ENCODE assay signal across 26 cellular contexts in genomic region chrX:23381688-23382087, GRCh38. TPM values are rescaled to one million over a fixed set of nuclear protein-coding genes. Genes with fewer than 3 reads are reported as not detected.
DNase-seq lines count a peak whose midpoint lies in the region; ATAC-seq and TF ChIP-seq lines count a peak whose summit lies in the region.
"Had no signal": no experiment of that assay in that cellular context is flagged by ENCODE, and none has a peak within 500 bp of the region (broad histone marks: within the 10 kb centered on the region; RNA-seq: fewer than 3 reads in every experiment).

No MANE protein-coding gene starts in this region.

- peaks cover 3% of the 10 kb centered on the region for H3K4me1 Mint-ChIP-seq in T-helper 1 cell treated with Interleukin-12 subunit alpha and Interleukin-12 subunit beta and Interleukin-4 antibody, amounts not matched to agents 30 μg/mL and 1 μg/mL, for 36 hours (ENCODE audit: low read depth)
- peaks cover 42 to 48% of the 10 kb centered on the region in 2 experiments for H3K4me1 Mint-ChIP-seq in H9
- peaks cover 2% of the 10 kb centered on the region for H3K4me1 Mint-ChIP-seq in activated naive CD8-positive, alpha-beta T cell treated with anti-CD3 and anti-CD28 coated beads, Interleukin-2, amount 10 ng/mL, durations not matched to agents 7 days and 5 days
- H3K4me1 Mint-ChIP-seq in natural killer cell treated with Interleukin-12 subunit alpha and Interleukin-12 subunit beta and Interleukin-15 and Interleukin-18, amount 100 ng/mL, for 72 hours (ENCODE audit: low read depth in 2 of 2) = peaks cover 5 to 6% of the 10 kb centered on the region in 2 donors

- no peaks in the 10 kb centered on the region for H3K27me3 ChIP-seq in H9 (ENCODE audit: insufficient read depth, low read length)
- peaks cover 10% of the 10 kb centered on the region; the same call in 1 of the 2 replicates for H3K27me3 ChIP-seq in HAP-1 (ENCODE audit: low read depth)
- H3K27me3 ChIP-seq: gastrocnemius medialis had no signal

- H2BK5ac ChIP-seq in H9 (ENCODE audit: insufficient read length, low read length) = no peak overlapping the region

- no peaks in the 10 kb centered on the region for H3K23me2 ChIP-seq in H9 (ENCODE audit: insufficient read length, low read depth, low read length, poor library complexity, severe bottlenecking)

- no peak overlapping the region for H3K9ac ChIP-seq in H9 (ENCODE audit: extremely low read depth, insufficient read length, low read length)
- H3K9ac ChIP-seq: GM23248 had no signal

- H2BK15ac ChIP-seq in H9 (ENCODE audit: low read depth, low read length) = no peak overlapping the region; the same call in 1 of the 2 replicates

- no peak overlapping the region for H3K23ac ChIP-seq in H9 (ENCODE audit: insufficient read length, low read depth, low read length)

- H3K27ac ChIP-seq in H9 (ENCODE audit: insufficient read length, low read depth, low read length) (no peak overlapping the region), RWPE1 (no peak overlapping the region)
- H3K27ac ChIP-seq: 22Rv1, coronary artery, gastrocnemius medialis, GM23248, PC-9 had no signal

- no peaks in the 10 kb centered on the region for H3K79me1 ChIP-seq in H9 (ENCODE audit: insufficient read depth, low read depth, low read length, poor library complexity, severe bottlenecking)

- peak overlapping the region; percentile 17 for H2AK5ac ChIP-seq in H9 (ENCODE audit: insufficient read length, low read length)

- no peaks in the 10 kb centered on the region for H3K36me3 Mint-ChIP-seq in T-helper 1 cell treated with Interleukin-12 subunit alpha and Interleukin-12 subunit beta and Interleukin-4 antibody, amounts not matched to agents 30 μg/mL and 1 μg/mL, for 36 hours (ENCODE audit: low read depth)
- H3K36me3 Mint-ChIP-seq in H9 (ENCODE audit: insufficient read depth in 1 of 3, low read depth in 3 of 3) = peaks cover 4 to 12% (median 10%) of the 10 kb centered on the region in 3 experiments
- no peaks in the 10 kb centered on the region for H3K36me3 Mint-ChIP-seq in activated naive CD8-positive, alpha-beta T cell treated with anti-CD3 and anti-CD28 coated beads, Interleukin-2, amount 10 ng/mL, durations not matched to agents 7 days and 5 days
- H3K36me3 Mint-ChIP-seq in natural killer cell treated with Interleukin-12 subunit alpha and Interleukin-12 subunit beta and Interleukin-15 and Interleukin-18, amount 100 ng/mL, for 72 hours = no peaks in the 10 kb centered on the region
- H3K36me3 Mint-ChIP-seq: CD4-positive, alpha-beta memory T cell had no signal

- H4K91ac ChIP-seq in H9 (ENCODE audit: insufficient read length, low read depth, low read length) = no peak overlapping the region

- H4K20me1 ChIP-seq in H9 (ENCODE audit: control insufficient read depth, insufficient read depth, insufficient read length) = no peaks in the 10 kb centered on the region

- no peaks in the 10 kb centered on the region for H3K9me3 ChIP-seq in H9 (ENCODE audit: control insufficient read depth, low read depth, low read length)
- no peaks in the 10 kb centered on the region for H3K9me3 ChIP-seq in HAP-1
- H3K9me3 ChIP-seq: gastrocnemius medialis had no signal

- H3K4me2 ChIP-seq in H9 (ENCODE audit: insufficient read depth, insufficient read length, low read length) = no peak overlapping the region
- H3K4me2 ChIP-seq: PC-9 had no signal

- H3T11ph ChIP-seq in H9 (ENCODE audit: low read length) = no peak overlapping the region

- H3K18ac ChIP-seq in H9 (ENCODE audit: insufficient read length, low read depth, low read length) = no peak overlapping the region

- H3K4me3 ChIP-seq in HAP-1 = no peak overlapping the region
- H3K4me3 ChIP-seq: coronary artery, gastrocnemius medialis, GM23248, PC-9 had no signal

- POLR2A ChIA-PET in activated naive CD8-positive, alpha-beta T cell treated with anti-CD3 and anti-CD28 coated beads, Interleukin-2, amount 10 ng/mL, durations not matched to agents 7 days and 5 days (lab: Charles Lee) = no interaction called here
- POLR2A ChIA-PET in RWPE1 (lab: Yijun Ruan, JAX; ENCODE audit: low non-redundant PET) = no interaction called here

- DNase-seq in T-helper 1 cell (no peak), H9 (no peak), HAP-1 (ENCODE audit: low spot score in 2 of 2) (no peak), left cardiac atrium (no peak), RWPE1 (ENCODE audit: low spot score) (no peak)
- no peak for DNase-seq in activated naive CD8-positive, alpha-beta T cell treated with anti-CD3 and anti-CD28 coated beads, Interleukin-2, amount 10 ng/mL, durations not matched to agents 7 days and 5 days
- no peak for DNase-seq in natural killer cell treated with Interleukin-12 subunit alpha and Interleukin-12 subunit beta and Interleukin-15 and Interleukin-18, amount 100 ng/mL, for 72 hours (ENCODE audit: low spot score)
- DNase-seq: activated CD4-positive, alpha-beta T cell treated with anti-CD3 and anti-CD28 coated beads for 48 hours; activated gamma-delta T cell; CD4-positive, alpha-beta memory T cell; DMS153; gastrocnemius medialis; GM23248; hippocampal formation; KG1; NCI-H1436 treated with DMSO at 0.1 percent for 48 hours; PC-9; posterior cingulate gyrus; SHP77; stimulated activated CD4-positive, alpha-beta T cell treated with anti-CD3 and anti-CD28 coated beads, Interleukin-15, amount 100 ng/mL, for 24 hours; substantia nigra; SW 1271 had no signal

- H2BK120ac ChIP-seq in H9 (ENCODE audit: low read depth, low read length, poor library complexity, severe bottlenecking) = no peak overlapping the region

- peak overlapping the region; percentile 56 for H3K4me3 Mint-ChIP-seq in T-helper 1 cell treated with Interleukin-12 subunit alpha and Interleukin-12 subunit beta and Interleukin-4 antibody, amounts not matched to agents 30 μg/mL and 1 μg/mL, for 36 hours
- H3K4me3 Mint-ChIP-seq in H9 = no peak overlapping the region
- H3K4me3 Mint-ChIP-seq in activated naive CD8-positive, alpha-beta T cell treated with anti-CD3 and anti-CD28 coated beads, Interleukin-2, amount 10 ng/mL, durations not matched to agents 7 days and 5 days = peak overlapping the region; percentile 80
- peak overlapping the region; percentile 19 for H3K4me3 Mint-ChIP-seq in natural killer cell treated with Interleukin-12 subunit alpha and Interleukin-12 subunit beta and Interleukin-15 and Interleukin-18, amount 100 ng/mL, for 72 hours
- H3K4me3 Mint-ChIP-seq: neural crest cell had no signal

- intact Hi-C loops in left cardiac atrium (cut with DNase I) = no loop called here

- H3K27me3 Mint-ChIP-seq in T-helper 1 cell treated with Interleukin-12 subunit alpha and Interleukin-12 subunit beta and Interleukin-4 antibody, amounts not matched to agents 30 μg/mL and 1 μg/mL, for 36 hours (ENCODE audit: low read depth) = peaks cover 4% of the 10 kb centered on the region
- H3K27me3 Mint-ChIP-seq in H9 (ENCODE audit: low read depth) = no peaks in the 10 kb centered on the region
- peaks cover 7% of the 10 kb centered on the region for H3K27me3 Mint-ChIP-seq in activated naive CD8-positive, alpha-beta T cell treated with anti-CD3 and anti-CD28 coated beads, Interleukin-2, amount 10 ng/mL, durations not matched to agents 7 days and 5 days
- H3K27me3 Mint-ChIP-seq in natural killer cell treated with Interleukin-12 subunit alpha and Interleukin-12 subunit beta and Interleukin-15 and Interleukin-18, amount 100 ng/mL, for 72 hours = peaks cover 7 to 10% of the 10 kb centered on the region in 2 donors

- TF ChIP-seq CTCF in H9 (conservative IDR thresholded peaks at IDR 0.05) (no peak), RWPE1 (conservative IDR thresholded peaks at IDR 0.05; ENCODE audit: low read depth) (no peak)

- no peak for ATAC-seq in activated naive CD8-positive, alpha-beta T cell treated with anti-CD3 and anti-CD28 coated beads, Interleukin-2, amount 10 ng/mL, durations not matched to agents 7 days and 5 days (ENCODE audit: low read depth)
- ATAC-seq in natural killer cell treated with Interleukin-12 subunit alpha and Interleukin-12 subunit beta and Interleukin-15 and Interleukin-18, amount 100 ng/mL, for 72 hours = no peak
- ATAC-seq in left cardiac atrium = no peak
- ATAC-seq: gastrocnemius medialis had no signal

- H3K4me1 ChIP-seq in H9 (ENCODE audit: insufficient read depth, low read length) (peaks cover 7% of the 10 kb centered on the region; the same call in 1 of the 2 replicates), HAP-1 (peaks cover 12% of the 10 kb centered on the region)
- H3K4me1 ChIP-seq: gastrocnemius medialis had no signal

- H2BK12ac ChIP-seq in H9 (ENCODE audit: insufficient read length, low read depth, low read length) = no peak overlapping the region

- no peak overlapping the region for H2BK20ac ChIP-seq in H9 (ENCODE audit: low read depth, low read length, poor library complexity, severe bottlenecking)

- H3K56ac ChIP-seq in H9 (ENCODE audit: insufficient read length, low read depth, low read length) = no peak overlapping the region

- no peaks in the 10 kb centered on the region for H3K79me2 ChIP-seq in H9 (ENCODE audit: insufficient read depth, low read length)

- CTCF ChIA-PET in RWPE1 (lab: Yijun Ruan, JAX) = no interaction called here

- H3K27ac Mint-ChIP-seq in T-helper 1 cell treated with Interleukin-12 subunit alpha and Interleukin-12 subunit beta and Interleukin-4 antibody, amounts not matched to agents 30 μg/mL and 1 μg/mL, for 36 hours = no peak overlapping the region
- H3K27ac Mint-ChIP-seq in H9 = peak overlapping the region; percentile 21 to 69 (median 67); a peak in 6 of 7 replicates
- no peak overlapping the region for H3K27ac Mint-ChIP-seq in activated naive CD8-positive, alpha-beta T cell treated with anti-CD3 and anti-CD28 coated beads, Interleukin-2, amount 10 ng/mL, durations not matched to agents 7 days and 5 days
- H3K27ac Mint-ChIP-seq in natural killer cell treated with Interleukin-12 subunit alpha and Interleukin-12 subunit beta and Interleukin-15 and Interleukin-18, amount 100 ng/mL, for 72 hours = no peak overlapping the region
- H3K27ac Mint-ChIP-seq: CD4-positive, alpha-beta memory T cell had no signal

- no peak overlapping the region for H4K5ac ChIP-seq in H9 (ENCODE audit: insufficient read length, low read depth, low read length)

- H2AFZ ChIP-seq in H9 (ENCODE audit: low read length) = no peak overlapping the region
- H2AFZ ChIP-seq: GM23248, PC-9 had no signal

- WGBS in H9 (ENCODE audit: extremely low coverage, insufficient read length, low lambda C conversion rate) = no CpG with 5 or more reads among the region's 8 CpGs

- H3K36me3 ChIP-seq in HAP-1 (replicated peaks) = no peaks in the 10 kb centered on the region
- H3K36me3 ChIP-seq: gastrocnemius medialis had no signal

- no peak overlapping the region for H3K4ac ChIP-seq in H9 (ENCODE audit: low read depth, low read length)

- no peak overlapping the region for H3K14ac ChIP-seq in H9 (ENCODE audit: insufficient read depth, low read length)

- no peak overlapping the region for H4K8ac ChIP-seq in H9 (replicated peaks; ENCODE audit: insufficient read length, low read depth, low read length)

- in situ Hi-C loops in HAP-1 (cut with MboI; ENCODE audit: low sequenced_read_pairs) = no loop called here

- H3K9me3 Mint-ChIP-seq in T-helper 1 cell treated with Interleukin-12 subunit alpha and Interleukin-12 subunit beta and Interleukin-4 antibody, amounts not matched to agents 30 μg/mL and 1 μg/mL, for 36 hours = no peaks in the 10 kb centered on the region
- H3K9me3 Mint-ChIP-seq in H9 = no peaks in the 10 kb centered on the region; a peak in 2 of 5 replicates
- no peaks in the 10 kb centered on the region for H3K9me3 Mint-ChIP-seq in activated naive CD8-positive, alpha-beta T cell treated with anti-CD3 and anti-CD28 coated beads, Interleukin-2, amount 10 ng/mL, durations not matched to agents 7 days and 5 days
- no peaks in the 10 kb centered on the region for H3K9me3 Mint-ChIP-seq in natural killer cell treated with Interleukin-12 subunit alpha and Interleukin-12 subunit beta and Interleukin-15 and Interleukin-18, amount 100 ng/mL, for 72 hours
- H3K9me3 Mint-ChIP-seq: neural crest cell had no signal

RNA-seq across cellular contexts. Expression of gene PTCHD1, which starts 47.0 kb away (rescaled TPM):
- total RNA-seq in H9 (2021) = 1.4 and 2.3 TPM in 2 replicates
- not detected for total RNA-seq in activated naive CD8-positive, alpha-beta T cell treated with anti-CD3 and anti-CD28 coated beads, Interleukin-2, amount 10 ng/mL, durations not matched to agents 7 days and 5 days
- not detected for total RNA-seq in natural killer cell treated with Interleukin-12 subunit alpha and Interleukin-12 subunit beta and Interleukin-15 and Interleukin-18, amount 100 ng/mL, for 72 hours
- under 1 TPM; 0.03 to 0.24 TPM for total RNA-seq in left cardiac atrium
- total RNA-seq: CD4-positive, alpha-beta memory T cell; GM23248; PC-9 had no signal

Comparison
In these comparisons a context has a peak if more than half of its experiments do, and no peak if none do; other contexts are left out.
1. H3K27ac Mint-ChIP-seq: peak in H9 (3 of 3); none in T-helper 1 cell treated with Interleukin-12 subunit alpha and Interleukin-12 subunit beta and Interleukin-4 antibody, amounts not matched to agents 30 μg/mL and 1 μg/mL, for 36 hours (single experiment), activated naive CD8-positive, alpha-beta T cell treated with anti-CD3 and anti-CD28 coated beads, Interleukin-2, amount 10 ng/mL, durations not matched to agents 7 days and 5 days (single experiment) and natural killer cell treated with Interleukin-12 subunit alpha and Interleukin-12 subunit beta and Interleukin-15 and Interleukin-18, amount 100 ng/mL, for 72 hours (0 of 2).
2. H3K4me3 Mint-ChIP-seq: peak in T-helper 1 cell treated with Interleukin-12 subunit alpha and Interleukin-12 subunit beta and Interleukin-4 antibody, amounts not matched to agents 30 μg/mL and 1 μg/mL, for 36 hours (single experiment), activated naive CD8-positive, alpha-beta T cell treated with anti-CD3 and anti-CD28 coated beads, Interleukin-2, amount 10 ng/mL, durations not matched to agents 7 days and 5 days (single experiment) and natural killer cell treated with Interleukin-12 subunit alpha and Interleukin-12 subunit beta and Interleukin-15 and Interleukin-18, amount 100 ng/mL, for 72 hours (single experiment); none in H9 (0 of 2).